In the genomic region with DNA sequence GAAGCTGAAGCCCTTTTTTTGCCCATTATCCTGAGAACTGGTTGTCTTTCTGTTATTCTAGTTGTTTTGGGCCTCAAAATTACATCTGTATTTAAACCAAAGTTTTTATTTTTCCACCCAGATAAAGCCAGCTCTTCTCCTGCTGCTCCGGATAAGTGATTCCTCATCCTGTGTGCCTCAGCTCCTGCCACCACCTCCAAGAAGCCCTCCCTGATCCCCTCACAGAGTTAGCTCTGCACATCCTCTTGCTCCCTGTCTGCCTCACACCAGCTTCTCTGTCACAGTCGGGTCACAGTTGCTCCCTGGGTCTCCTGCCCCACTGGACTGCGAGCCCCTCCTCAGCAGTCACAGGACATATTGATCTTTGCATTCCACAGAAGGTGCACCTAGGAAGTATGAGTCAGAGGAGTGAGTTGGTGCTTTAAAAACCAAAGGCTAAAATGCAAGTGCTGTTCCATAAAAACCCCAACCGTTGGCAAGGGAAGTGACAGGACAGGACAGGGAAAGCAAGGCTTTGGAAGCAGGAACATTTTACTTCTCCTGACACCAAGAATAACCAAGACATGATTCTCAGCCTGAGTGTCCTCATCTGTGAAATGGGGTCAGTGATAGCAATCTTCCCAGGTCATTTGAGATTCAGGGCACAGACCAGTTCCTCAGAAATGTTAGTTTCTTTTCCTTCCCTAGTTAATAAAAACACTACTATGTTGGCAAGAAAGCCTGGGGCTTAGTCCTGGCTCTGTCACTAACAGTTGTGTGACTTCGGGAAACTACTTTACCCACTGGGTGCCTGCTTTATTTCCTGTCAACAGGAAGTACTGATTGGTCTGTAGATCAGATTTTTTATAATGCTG, we compare ENCODE assay signal across 1 cellular context.
TF ChIP-seq lines count a peak whose summit lies in the region.

No MANE protein-coding gene starts in this region.

TF ChIP-seq in HepG2, 621 proteins besides CTCF, POLR2A, EP300 and RAD21 (continued from another document and continues in another):
- no peak for TF ChIP-seq DZIP1 (CRISPR knock-in tag; IDR thresholded peaks at IDR 0.05)
- TF ChIP-seq ATM (IDR thresholded peaks at IDR 0.05; ENCODE audit: borderline replicate concordance), result no peak
- no peak for TF ChIP-seq GATA4 (IDR thresholded peaks at IDR 0.05; ENCODE audit: borderline replicate concordance, low read depth)
- no peak for TF ChIP-seq KMT2B (CRISPR knock-in tag; IDR thresholded peaks at IDR 0.05)
- TF ChIP-seq FOXA1 (IDR thresholded peaks at IDR 0.05), result no peak
- TF ChIP-seq FOXA1 (CRISPR knock-in tag; IDR thresholded peaks at IDR 0.05), result peak; percentile 46; the same call in 1 of the 2 replicates
- 0 out of 2 replicates have a peak, but pooled peaks have one; percentile 21 for TF ChIP-seq TGIF2 (CRISPR knock-in tag; IDR thresholded peaks at IDR 0.05)
- no peak for TF ChIP-seq USF2 (IDR thresholded peaks at IDR 0.05; ENCODE audit: low read depth, low read length)
- no peak for TF ChIP-seq USF2 (CRISPR knock-in tag; IDR thresholded peaks at IDR 0.05; ENCODE audit: borderline replicate concordance)
- no peak for TF ChIP-seq HNF4A (CRISPR knock-in tag; IDR thresholded peaks at IDR 0.05)
- TF ChIP-seq NCOA5 (CRISPR knock-in tag; IDR thresholded peaks at IDR 0.05), result no peak
- TF ChIP-seq ZNF777 (CRISPR knock-in tag; IDR thresholded peaks at IDR 0.05), result no peak
- no peak for TF ChIP-seq ZNF274 (CRISPR knock-in tag; IDR thresholded peaks at IDR 0.05)
- TF ChIP-seq ZBTB49 (CRISPR knock-in tag; IDR thresholded peaks at IDR 0.05; ENCODE audit: borderline replicate concordance), result no peak
- TF ChIP-seq PREB (CRISPR knock-in tag; IDR thresholded peaks at IDR 0.05), result no peak
- TF ChIP-seq, protein P1, sequence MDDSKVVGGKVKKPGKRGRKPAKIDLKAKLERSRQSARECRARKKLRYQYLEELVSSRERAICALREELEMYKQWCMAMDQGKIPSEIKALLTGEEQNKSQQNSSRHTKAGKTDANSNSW (CRISPR knock-in tag; IDR thresholded peaks at IDR 0.05; ENCODE audit: borderline replicate concordance), result no peak
- no peak for TF ChIP-seq SP4 (CRISPR knock-in tag; IDR thresholded peaks at IDR 0.05)
- TF ChIP-seq RXRA (CRISPR knock-in tag; IDR thresholded peaks at IDR 0.05), result no peak
- TF ChIP-seq, protein P2, sequence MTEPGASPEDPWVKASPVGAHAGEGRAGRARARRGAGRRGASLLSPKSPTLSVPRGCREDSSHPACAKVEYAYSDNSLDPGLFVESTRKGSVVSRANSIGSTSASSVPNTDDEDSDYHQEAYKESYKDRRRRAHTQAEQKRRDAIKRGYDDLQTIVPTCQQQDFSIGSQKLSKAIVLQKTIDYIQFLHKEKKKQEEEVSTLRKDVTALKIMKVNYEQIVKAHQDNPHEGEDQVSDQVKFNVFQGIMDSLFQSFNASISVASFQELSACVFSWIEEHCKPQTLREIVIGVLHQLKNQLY (CRISPR knock-in tag; IDR thresholded peaks at IDR 0.05), result no peak
- TF ChIP-seq FOXK1 (CRISPR knock-in tag; IDR thresholded peaks at IDR 0.05; ENCODE audit: borderline replicate concordance, low read depth), result no peak
- no peak for TF ChIP-seq ATF2 (CRISPR knock-in tag; IDR thresholded peaks at IDR 0.05)
- TF ChIP-seq MATR3 (CRISPR knock-in tag; IDR thresholded peaks at IDR 0.05), result no peak
- no peak for TF ChIP-seq NFE2L1 (CRISPR knock-in tag; IDR thresholded peaks at IDR 0.05; ENCODE audit: borderline replicate concordance)
- TF ChIP-seq ZNF530 (CRISPR knock-in tag; IDR thresholded peaks at IDR 0.05; ENCODE audit: low read depth), result no peak
- no peak for TF ChIP-seq RARG (CRISPR knock-in tag; IDR thresholded peaks at IDR 0.05; ENCODE audit: low read depth)
- TF ChIP-seq KAT8 (CRISPR knock-in tag; IDR thresholded peaks at IDR 0.05), result 0 out of 2 replicates have a peak, but pooled peaks have one; percentile 19
- no peak for TF ChIP-seq CC2D1A (CRISPR knock-in tag; IDR thresholded peaks at IDR 0.05)
- TF ChIP-seq ZNF746 (CRISPR knock-in tag; IDR thresholded peaks at IDR 0.05), result no peak
- no peak for TF ChIP-seq MEIS1 (CRISPR knock-in tag; IDR thresholded peaks at IDR 0.05; ENCODE audit: borderline replicate concordance)
- no peak for TF ChIP-seq ZNF775 (CRISPR knock-in tag; IDR thresholded peaks at IDR 0.05; ENCODE audit: borderline replicate concordance)
- TF ChIP-seq ZBTB21 (CRISPR knock-in tag; IDR thresholded peaks at IDR 0.05), result no peak
- no peak for TF ChIP-seq ZSCAN22 (CRISPR knock-in tag; IDR thresholded peaks at IDR 0.05)
- TF ChIP-seq MTA1 (CRISPR knock-in tag; IDR thresholded peaks at IDR 0.05; ENCODE audit: borderline replicate concordance), result no peak
- no peak for TF ChIP-seq MBD4 (IDR thresholded peaks at IDR 0.05; ENCODE audit: borderline replicate concordance, low read length)
- TF ChIP-seq POGK (CRISPR knock-in tag; conservative IDR thresholded peaks at IDR 0.05), result no peak
- no peak for TF ChIP-seq ZNF883 (CRISPR knock-in tag; IDR thresholded peaks at IDR 0.05; ENCODE audit: not compliant biosample characterization)
- TF ChIP-seq AGO1 (IDR thresholded peaks at IDR 0.05; ENCODE audit: low read depth, low read length, poor library complexity, severe bottlenecking), result no peak
- no peak for TF ChIP-seq ZFP36L1 (CRISPR knock-in tag; IDR thresholded peaks at IDR 0.05)
- no peak for TF ChIP-seq NR2F1 (CRISPR knock-in tag; IDR thresholded peaks at IDR 0.05)
- no peak for TF ChIP-seq STAT5B (CRISPR knock-in tag; IDR thresholded peaks at IDR 0.05)
- no peak for TF ChIP-seq HMG20B (CRISPR knock-in tag; conservative IDR thresholded peaks at IDR 0.05)
- peak; percentile 66; the same call in 1 of the 2 replicates for TF ChIP-seq JUNB (CRISPR knock-in tag; IDR thresholded peaks at IDR 0.05; ENCODE audit: borderline replicate concordance)
- peak; percentile 63 for TF ChIP-seq FOXA3 (CRISPR knock-in tag; IDR thresholded peaks at IDR 0.05)
- TF ChIP-seq LCORL (IDR thresholded peaks at IDR 0.05), result no peak
- peak; percentile 78; the same call in 1 of the 2 replicates for TF ChIP-seq LCORL (CRISPR knock-in tag; IDR thresholded peaks at IDR 0.05)
- no peak for TF ChIP-seq ZNF468 (CRISPR knock-in tag; IDR thresholded peaks at IDR 0.05)
- peak; percentile 61; the same call in 1 of the 2 replicates for TF ChIP-seq SALL1 (CRISPR knock-in tag; IDR thresholded peaks at IDR 0.05)
- no peak for TF ChIP-seq ZSCAN25 (CRISPR knock-in tag; IDR thresholded peaks at IDR 0.05)
- no peak for TF ChIP-seq CHD4 (IDR thresholded peaks at IDR 0.05; ENCODE audit: borderline replicate concordance, low read length)
